ENCODE assay signal across 9 cellular contexts in the genomic region with DNA sequence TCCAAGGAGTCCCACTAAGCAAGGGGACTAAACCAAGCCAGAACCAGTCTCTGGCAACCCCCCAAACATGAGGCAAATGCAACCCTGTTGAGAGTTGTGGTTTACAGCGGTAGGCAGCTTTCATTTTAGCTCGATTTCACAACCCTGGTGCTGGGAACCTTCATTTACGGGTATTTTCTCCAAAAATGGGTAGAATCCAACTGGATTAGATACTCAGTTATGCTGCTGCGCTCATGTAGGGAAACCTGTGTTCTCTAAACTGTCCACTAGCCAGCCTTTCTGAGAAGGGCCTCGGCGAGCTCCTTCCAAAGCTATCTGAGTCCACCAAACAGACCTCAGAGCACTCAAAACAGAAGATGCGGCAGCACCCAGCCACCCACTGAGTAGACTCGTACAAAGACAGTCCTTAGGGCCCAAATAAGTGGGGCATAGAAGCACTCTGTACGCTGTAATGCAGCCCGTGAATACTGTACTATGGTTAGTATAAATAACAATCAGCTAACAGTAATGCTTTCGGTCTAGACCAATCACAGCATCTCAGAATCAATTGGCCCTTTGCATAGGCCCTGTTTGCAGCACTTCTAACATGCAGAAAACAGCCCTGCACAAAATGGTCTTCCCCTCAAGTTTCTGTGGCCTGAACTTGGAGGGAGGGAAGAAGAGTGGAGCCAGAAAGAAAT.
DNase-seq lines count a peak whose midpoint lies in the region; ATAC-seq, FAIRE-seq and TF ChIP-seq lines count a peak whose summit lies in the region.
"Had no signal": no experiment of that assay in that cellular context is flagged by ENCODE, and none has a peak within 500 bp of the region (broad histone marks: within the 10 kb centered on the region; RNA-seq: fewer than 3 reads in every experiment).

No MANE protein-coding gene starts in this region.

- H3K27ac ChIP-seq in right atrium auricular region = peak overlapping the region; percentile 60 to 69
- H3K27ac ChIP-seq: BLaER1 had no signal

- no peak for FAIRE-seq in GM19239 (lab: Jason Lieb, UNC)

- H3K4me3 Mint-ChIP-seq in activated CD4-positive, alpha-beta T cell treated with anti-CD3 and anti-CD28 coated beads, Interleukin-2, amount 10 ng/mL, durations not matched to agents 24 days and 14 days = peak overlapping the region; percentile 85
- peak overlapping the region; percentile 67 for H3K4me3 Mint-ChIP-seq in activated CD4-positive, alpha-beta memory T cell treated with anti-CD3 and anti-CD28 coated beads, Interleukin-2, amount 10 ng/mL, durations not matched to agents 7 days and 5 days

- CTCF ChIA-PET in activated CD4-positive, alpha-beta memory T cell treated with anti-CD3 and anti-CD28 coated beads, Interleukin-2, amount 10 ng/mL, durations not matched to agents 7 days and 5 days (lab: Charles Lee) = interaction anchor here (1.2 to 9.9 kb wide), 14 partner anchors 8 to 193 kb away, joined by 4 to 63 read pairs (median 10); no protein-coding TSS in a partner anchor

- no peaks in the 10 kb centered on the region for H3K27me3 ChIP-seq in right atrium auricular region
- H3K27me3 ChIP-seq: BLaER1 had no signal

- H3K36me3 Mint-ChIP-seq in activated CD4-positive, alpha-beta T cell treated with anti-CD3 and anti-CD28 coated beads, Interleukin-2, amount 10 ng/mL, durations not matched to agents 24 days and 14 days (ENCODE audit: low read depth) = peaks cover 92% of the 10 kb centered on the region
- H3K36me3 Mint-ChIP-seq in activated CD4-positive, alpha-beta memory T cell treated with anti-CD3 and anti-CD28 coated beads, Interleukin-2, amount 10 ng/mL, durations not matched to agents 7 days and 5 days (ENCODE audit: low read depth) = peaks cover 96% of the 10 kb centered on the region

- no peaks in the 10 kb centered on the region for H3K9me3 ChIP-seq in right atrium auricular region

- POLR2A ChIA-PET in activated CD4-positive, alpha-beta memory T cell treated with anti-CD3 and anti-CD28 coated beads, Interleukin-2, amount 10 ng/mL, durations not matched to agents 7 days and 5 days (lab: Charles Lee) = interaction anchor here (0.8 to 17.8 kb wide), 15 partner anchors 8 to 236 kb away, joined by 3 to 1025 read pairs (median 7); partner anchors contain the start of gene FLI1

- intact Hi-C loops in activated CD4-positive, alpha-beta T cell treated with anti-CD3 and anti-CD28 coated beads, Interleukin-2, amount 10 ng/mL, durations not matched to agents 24 days and 14 days (cut with micrococcal nuclease) = loop anchor here (1.0 kb wide), 2 partner anchors 10 to 12 kb away; no protein-coding TSS in a partner anchor

- H3K36me3 ChIP-seq in right atrium auricular region = peaks cover 65% of the 10 kb centered on the region

- H3K4me1 Mint-ChIP-seq in activated CD4-positive, alpha-beta T cell treated with anti-CD3 and anti-CD28 coated beads, Interleukin-2, amount 10 ng/mL, durations not matched to agents 24 days and 14 days = peaks cover 91% of the 10 kb centered on the region
- H3K4me1 Mint-ChIP-seq in activated CD4-positive, alpha-beta memory T cell treated with anti-CD3 and anti-CD28 coated beads, Interleukin-2, amount 10 ng/mL, durations not matched to agents 7 days and 5 days = peaks cover 95% of the 10 kb centered on the region

- H3K27ac Mint-ChIP-seq in activated CD4-positive, alpha-beta T cell treated with anti-CD3 and anti-CD28 coated beads, Interleukin-2, amount 10 ng/mL, durations not matched to agents 24 days and 14 days = peak overlapping the region; percentile 96
- peak overlapping the region; percentile 92 for H3K27ac Mint-ChIP-seq in activated CD4-positive, alpha-beta memory T cell treated with anti-CD3 and anti-CD28 coated beads, Interleukin-2, amount 10 ng/mL, durations not matched to agents 7 days and 5 days

- no peaks in the 10 kb centered on the region for H3K9me3 Mint-ChIP-seq in activated CD4-positive, alpha-beta T cell treated with anti-CD3 and anti-CD28 coated beads, Interleukin-2, amount 10 ng/mL, durations not matched to agents 24 days and 14 days
- no peaks in the 10 kb centered on the region for H3K9me3 Mint-ChIP-seq in activated CD4-positive, alpha-beta memory T cell treated with anti-CD3 and anti-CD28 coated beads, Interleukin-2, amount 10 ng/mL, durations not matched to agents 7 days and 5 days

- peak; percentile 60 for ATAC-seq in HG03103 (IDR thresholded peaks at IDR 0.05; ENCODE audit: low read depth, unreplicated experiment)

- peaks cover 0 to 64% of the 10 kb centered on the region in 2 donors for H3K4me1 ChIP-seq in right atrium auricular region
- H3K4me1 ChIP-seq: BLaER1 had no signal

- peak overlapping the region in 1 of 2 donors; percentile 13 for H3K4me3 ChIP-seq in right atrium auricular region
- H3K4me3 ChIP-seq: BLaER1 had no signal

- no peaks in the 10 kb centered on the region for H3K27me3 Mint-ChIP-seq in activated CD4-positive, alpha-beta T cell treated with anti-CD3 and anti-CD28 coated beads, Interleukin-2, amount 10 ng/mL, durations not matched to agents 24 days and 14 days
- H3K27me3 Mint-ChIP-seq in activated CD4-positive, alpha-beta memory T cell treated with anti-CD3 and anti-CD28 coated beads, Interleukin-2, amount 10 ng/mL, durations not matched to agents 7 days and 5 days = no peaks in the 10 kb centered on the region

- no peak for TF ChIP-seq CTCF in right atrium auricular region (IDR thresholded peaks at IDR 0.05)

- DNase-seq in activated CD4-positive, alpha-beta T cell treated with anti-CD3 and anti-CD28 coated beads, Interleukin-2, amount 10 ng/mL, durations not matched to agents 24 days and 14 days = peak; percentile 86
- DNase-seq in activated CD4-positive, alpha-beta T cell treated with anti-CD3 and anti-CD28 coated beads for 1 hour = no peak
- DNase-seq in activated CD4-positive, alpha-beta memory T cell treated with anti-CD3 and anti-CD28 coated beads, Interleukin-2, amount 10 ng/mL, durations not matched to agents 7 days and 5 days = peak; percentile 59
- DNase-seq in right atrium auricular region (ENCODE audit: low spot score) = no peak
- no peak for DNase-seq in GM19239 (ENCODE audit: insufficient read length, low spot score)
- DNase-seq in T1000 (lab: John Stamatoyannopoulos, UW) = no peak
- DNase-seq in iPS-NIHi7 (ENCODE audit: extremely low spot score) = no peak

Comparison
In these comparisons a context has a peak if more than half of its experiments do, and no peak if none do; other contexts are left out.
1. DNase-seq: peak in activated CD4-positive, alpha-beta T cell treated with anti-CD3 and anti-CD28 coated beads, Interleukin-2, amount 10 ng/mL, durations not matched to agents 24 days and 14 days (single experiment) and activated CD4-positive, alpha-beta memory T cell treated with anti-CD3 and anti-CD28 coated beads, Interleukin-2, amount 10 ng/mL, durations not matched to agents 7 days and 5 days (single experiment); none in activated CD4-positive, alpha-beta T cell treated with anti-CD3 and anti-CD28 coated beads for 1 hour (single experiment), right atrium auricular region (single experiment), GM19239 (single experiment), T1000 (single experiment) and iPS-NIHi7 (single experiment).